Comparison of ENCODE assay signal across 1 cellular context in genomic region chr3:50237754-50238548, GRCh38.
TF ChIP-seq lines count a peak whose summit lies in the region.

No MANE protein-coding gene starts in this region.

TF ChIP-seq in GM12878, 131 proteins besides CTCF, POLR2A, EP300 and RAD21 (continues in another document):
- TF ChIP-seq NFIC (IDR thresholded peaks at IDR 0.05; ENCODE audit: low read depth, low read length) (no peak), GABPA (IDR thresholded peaks at IDR 0.05; ENCODE audit: low read depth) (peak; percentile 72; the same call in 1 of the 2 replicates), SPI1 (IDR thresholded peaks at IDR 0.05; ENCODE audit: borderline replicate concordance, insufficient read depth, low read depth, low read length) (peak; percentile 56; the same call in 1 of the 2 replicates), STAT1 (conservative IDR thresholded peaks at IDR 0.05) (no peak), MAX (IDR thresholded peaks at IDR 0.05; ENCODE audit: low read depth, low read length) (peak; percentile 28; the same call in 1 of the 2 replicates), NFYA (IDR thresholded peaks at IDR 0.05; ENCODE audit: borderline replicate concordance, low read depth, low read length) (no peak), HDGF (IDR thresholded peaks at IDR 0.05) (peak; percentile 67; the same call in 1 of the 2 replicates), DPF2 (IDR thresholded peaks at IDR 0.05) (0 out of 2 replicates have a peak, but pooled peaks have one; percentile 41), ELK1 (IDR thresholded peaks at IDR 0.05; ENCODE audit: low read depth, low read length) (peak; percentile 87), ZNF384 (IDR thresholded peaks at IDR 0.05; ENCODE audit: borderline replicate concordance, low read depth, low read length) (no peak), ZBED1 (IDR thresholded peaks at IDR 0.05; ENCODE audit: borderline replicate concordance) (no peak), BCLAF1 (IDR thresholded peaks at IDR 0.05) (no peak), ZBTB33 (IDR thresholded peaks at IDR 0.05) (no peak), MLLT1 (IDR thresholded peaks at IDR 0.05) (peak; percentile 66; the same call in 1 of the 2 replicates), NBN (IDR thresholded peaks at IDR 0.05) (0 out of 2 replicates have a peak, but pooled peaks have one; percentile 59), SUZ12 (IDR thresholded peaks at IDR 0.05; ENCODE audit: unreplicated experiment) (no peak), RCOR1 (conservative IDR thresholded peaks at IDR 0.05; ENCODE audit: low read depth, low read length) (no peak), SKIL (IDR thresholded peaks at IDR 0.05; ENCODE audit: low read depth, poor library complexity, severe bottlenecking) (no peak), SMAD5 (IDR thresholded peaks at IDR 0.05; ENCODE audit: low read depth) (peak; percentile 52; the same call in 1 of the 2 replicates), CHD2 (IDR thresholded peaks at IDR 0.05; ENCODE audit: borderline replicate concordance, low read depth, low read length) (no peak; the same call in 1 of the 2 replicates), FOS (IDR thresholded peaks at IDR 0.05; ENCODE audit: borderline replicate concordance, extremely low read depth, insufficient read length) (no peak), NFXL1 (IDR thresholded peaks at IDR 0.05; ENCODE audit: borderline replicate concordance) (no peak), ZNF592 (IDR thresholded peaks at IDR 0.05) (no peak), ESRRA (IDR thresholded peaks at IDR 0.05; ENCODE audit: low read length) (no peak), YBX1 (IDR thresholded peaks at IDR 0.05) (no peak), JUNB (IDR thresholded peaks at IDR 0.05) (no peak), IKZF2 (IDR thresholded peaks at IDR 0.05) (no peak), ATF2 (IDR thresholded peaks at IDR 0.05; ENCODE audit: low read length) (no peak), YY1 (IDR thresholded peaks at IDR 0.05; ENCODE audit: low read depth, low read length) (peak; percentile 95), E2F4 (IDR thresholded peaks at IDR 0.05; ENCODE audit: low read depth, low read length) (no peak), ATF3 (IDR thresholded peaks at IDR 0.05; ENCODE audit: borderline replicate concordance, extremely low read depth, low read depth, low read length) (no peak), FOXM1 (IDR thresholded peaks at IDR 0.05; ENCODE audit: low read depth, low read length) (no peak), FOXK2 (IDR thresholded peaks at IDR 0.05) (no peak), BCL11A (IDR thresholded peaks at IDR 0.05; ENCODE audit: low read depth, low read length) (no peak), ZSCAN29 (IDR thresholded peaks at IDR 0.05) (no peak), MTA3 (IDR thresholded peaks at IDR 0.05; ENCODE audit: borderline replicate concordance, low read length) (no peak; the same call in 1 of the 2 replicates), SREBF2 (IDR thresholded peaks at IDR 0.05; ENCODE audit: low read length) (no peak), MYB (IDR thresholded peaks at IDR 0.05; ENCODE audit: borderline replicate concordance, low read depth, low read length) (no peak), E2F8 (IDR thresholded peaks at IDR 0.05; ENCODE audit: low read depth, partially characterized antibody) (no peak), ZNF217 (IDR thresholded peaks at IDR 0.05) (no peak), MTA2 (IDR thresholded peaks at IDR 0.05; ENCODE audit: low read depth) (no peak), RELA (IDR thresholded peaks at IDR 0.05; ENCODE audit: borderline replicate concordance, partially characterized antibody) (no peak), TARDBP (IDR thresholded peaks at IDR 0.05; ENCODE audit: borderline replicate concordance) (no peak), BRCA1 (IDR thresholded peaks at IDR 0.05; ENCODE audit: low read depth, low read length) (no peak)
